In genomic region chr7:127782550-127783266, GRCh38 we compare ENCODE assay signal across 2 cellular contexts.
TF ChIP-seq lines count a peak whose summit lies in the region.

No MANE protein-coding gene starts in this region.

TF ChIP-seq in HepG2, 621 proteins besides CTCF, POLR2A, EP300 and RAD21 (continued from another document):
- TF ChIP-seq, protein P1, sequence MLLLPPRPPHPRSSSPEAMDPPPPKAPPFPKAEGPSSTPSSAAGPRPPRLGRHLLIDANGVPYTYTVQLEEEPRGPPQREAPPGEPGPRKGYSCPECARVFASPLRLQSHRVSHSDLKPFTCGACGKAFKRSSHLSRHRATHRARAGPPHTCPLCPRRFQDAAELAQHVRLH (CRISPR knock-in tag; IDR thresholded peaks at IDR 0.05; ENCODE audit: borderline replicate concordance, low read depth) = no peak
- TF ChIP-seq ZNF138 (CRISPR knock-in tag; IDR thresholded peaks at IDR 0.05; ENCODE audit: low read depth) = no peak
- no peak for TF ChIP-seq HOMEZ (CRISPR knock-in tag; IDR thresholded peaks at IDR 0.05; ENCODE audit: low read depth)
- no peak for TF ChIP-seq ZNF724P (CRISPR knock-in tag; IDR thresholded peaks at IDR 0.05; ENCODE audit: borderline replicate concordance)
- TF ChIP-seq, protein P2, sequence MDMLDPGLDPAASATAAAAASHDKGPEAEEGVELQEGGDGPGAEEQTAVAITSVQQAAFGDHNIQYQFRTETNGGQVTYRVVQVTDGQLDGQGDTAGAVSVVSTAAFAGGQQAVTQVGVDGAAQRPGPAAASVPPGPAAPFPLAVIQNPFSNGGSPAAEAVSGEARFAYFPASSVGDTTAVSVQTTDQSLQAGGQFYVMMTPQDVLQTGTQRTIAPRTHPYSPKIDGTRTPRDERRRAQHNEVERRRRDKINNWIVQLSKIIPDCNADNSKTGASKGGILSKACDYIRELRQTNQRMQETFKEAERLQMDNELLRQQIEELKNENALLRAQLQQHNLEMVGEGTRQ (IDR thresholded peaks at IDR 0.05; ENCODE audit: low read depth, low read length) = no peak
- TF ChIP-seq, protein P2 (CRISPR knock-in tag; IDR thresholded peaks at IDR 0.05; ENCODE audit: borderline replicate concordance) = no peak
- no peak for TF ChIP-seq EZH2 (conservative IDR thresholded peaks at IDR 0.05; ENCODE audit: low read depth, low read length)
- TF ChIP-seq ZNF841 (CRISPR knock-in tag; IDR thresholded peaks at IDR 0.05; ENCODE audit: borderline replicate concordance) = no peak
- no peak for TF ChIP-seq KDM3A (CRISPR knock-in tag; IDR thresholded peaks at IDR 0.05; ENCODE audit: low read depth)

TF ChIP-seq in WTC11, 78 proteins besides CTCF, POLR2A, EP300 and RAD21 (continued from another document):
- TF ChIP-seq, protein P3, sequence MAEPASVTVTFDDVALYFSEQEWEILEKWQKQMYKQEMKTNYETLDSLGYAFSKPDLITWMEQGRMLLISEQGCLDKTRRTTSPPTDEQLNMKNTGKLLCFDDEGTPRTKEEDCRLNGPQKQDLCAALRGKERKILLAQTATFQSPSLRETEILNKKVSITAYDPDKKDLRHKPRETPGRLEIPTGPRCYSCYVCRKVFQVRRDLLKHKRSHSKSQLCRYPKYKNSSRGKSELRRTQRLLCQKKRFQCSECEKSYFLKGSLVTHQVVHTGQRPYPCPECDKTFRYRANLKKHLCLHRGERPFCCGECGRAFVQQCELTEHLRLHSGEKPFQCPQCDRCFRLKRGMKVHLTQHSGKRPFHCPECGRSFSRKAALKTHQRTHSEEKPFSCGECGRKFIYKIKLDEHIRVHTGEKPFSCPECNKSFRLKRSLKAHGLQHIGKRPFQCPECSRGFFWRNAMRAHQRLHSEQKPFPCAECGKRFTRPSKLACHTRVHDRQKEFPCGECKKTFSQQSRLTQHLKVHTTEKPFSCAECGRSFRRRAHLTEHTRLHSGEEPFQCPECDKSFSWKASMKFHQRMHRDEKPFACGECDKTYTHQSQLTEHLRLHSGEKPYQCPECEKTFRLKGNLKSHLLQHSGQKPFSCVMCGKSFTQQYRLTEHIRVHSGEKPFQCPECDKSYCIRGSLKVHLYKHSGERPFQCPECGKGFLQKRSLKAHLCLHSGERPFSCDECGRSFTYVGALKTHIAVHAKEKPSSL (CRISPR knock-in tag; conservative IDR thresholded peaks at IDR 0.05) = no peak
- TF ChIP-seq, protein P4, sequence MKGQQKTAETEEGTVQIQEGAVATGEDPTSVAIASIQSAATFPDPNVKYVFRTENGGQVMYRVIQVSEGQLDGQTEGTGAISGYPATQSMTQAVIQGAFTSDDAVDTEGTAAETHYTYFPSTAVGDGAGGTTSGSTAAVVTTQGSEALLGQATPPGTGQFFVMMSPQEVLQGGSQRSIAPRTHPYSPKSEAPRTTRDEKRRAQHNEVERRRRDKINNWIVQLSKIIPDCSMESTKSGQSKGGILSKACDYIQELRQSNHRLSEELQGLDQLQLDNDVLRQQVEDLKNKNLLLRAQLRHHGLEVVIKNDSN (CRISPR knock-in tag; IDR thresholded peaks at IDR 0.05) = no peak
- no peak for TF ChIP-seq TCF7 (CRISPR knock-in tag; IDR thresholded peaks at IDR 0.05; ENCODE audit: low read depth)
- no peak for TF ChIP-seq JAZF1 (CRISPR knock-in tag; IDR thresholded peaks at IDR 0.05)
- no peak for TF ChIP-seq NR2C2 (CRISPR knock-in tag; IDR thresholded peaks at IDR 0.05)
- TF ChIP-seq ERG (CRISPR knock-in tag; IDR thresholded peaks at IDR 0.05) = no peak
- TF ChIP-seq, protein P5, sequence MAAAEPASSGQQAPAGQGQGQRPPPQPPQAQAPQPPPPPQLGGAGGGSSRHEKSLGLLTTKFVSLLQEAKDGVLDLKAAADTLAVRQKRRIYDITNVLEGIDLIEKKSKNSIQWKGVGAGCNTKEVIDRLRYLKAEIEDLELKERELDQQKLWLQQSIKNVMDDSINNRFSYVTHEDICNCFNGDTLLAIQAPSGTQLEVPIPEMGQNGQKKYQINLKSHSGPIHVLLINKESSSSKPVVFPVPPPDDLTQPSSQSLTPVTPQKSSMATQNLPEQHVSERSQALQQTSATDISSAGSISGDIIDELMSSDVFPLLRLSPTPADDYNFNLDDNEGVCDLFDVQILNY (CRISPR knock-in tag; IDR thresholded peaks at IDR 0.05) = no peak
- no peak for TF ChIP-seq ZNF396 (CRISPR knock-in tag; IDR thresholded peaks at IDR 0.05; ENCODE audit: borderline replicate concordance)
TF ChIP-seq in WTC11: peak in this region for 0.
